17 cellular contexts compared by ENCODE assay signal in the genomic region with DNA sequence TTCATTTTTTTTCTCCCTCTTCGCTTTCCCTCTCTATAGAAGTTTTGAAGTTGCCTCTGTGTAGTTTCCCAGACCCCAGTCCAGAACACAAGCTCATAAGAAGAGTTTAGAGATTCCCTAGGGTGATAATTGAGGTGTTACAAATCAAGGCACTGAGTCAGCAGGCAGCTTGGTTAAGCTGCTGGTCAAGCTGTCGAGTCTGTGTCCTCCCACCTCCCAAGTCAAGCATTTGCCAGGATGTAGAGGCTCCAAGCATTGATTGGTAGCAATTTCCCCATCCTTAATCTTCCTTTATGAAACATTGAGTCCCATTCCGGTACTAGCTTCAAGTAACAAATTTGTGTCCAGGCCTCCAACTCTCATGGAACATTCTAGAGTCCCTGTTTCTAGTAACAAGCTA. TPM values are rescaled to one million over a fixed set of nuclear protein-coding genes. Genes with fewer than 3 reads are reported as not detected.
DNase-seq lines count a peak whose midpoint lies in the region; ATAC-seq, FAIRE-seq and TF ChIP-seq lines count a peak whose summit lies in the region.
"Had no signal": no experiment of that assay in that cellular context is flagged by ENCODE, and none has a peak within 500 bp of the region (broad histone marks: within the 10 kb centered on the region; RNA-seq: fewer than 3 reads in every experiment).

No MANE protein-coding gene starts in this region.

- no peak overlapping the region for H2BK120ac ChIP-seq in mesendoderm (ENCODE audit: low read depth, low read length)

- no peak overlapping the region for H3K23ac ChIP-seq in mesendoderm (ENCODE audit: low read length)

- H3K18ac ChIP-seq in mesendoderm (ENCODE audit: low read length), result no peak overlapping the region

- no peak overlapping the region for H3K9ac ChIP-seq in mesendoderm (ENCODE audit: low read length)
- H3K9ac ChIP-seq: BLaER1 had no signal

- H3K27ac ChIP-seq in mesendoderm (ENCODE audit: low read depth, low read length) (no peak overlapping the region), thyroid gland (no peak overlapping the region)
- H3K27ac ChIP-seq: A549, BLaER1 had no signal

- no peak for TF ChIP-seq POLR2A in thyroid gland (IDR thresholded peaks at IDR 0.05)

- intact Hi-C loops in thyroid gland (cut with DNase I), result no loop called here

- no peak for TF ChIP-seq CTCF in epithelial cell of esophagus (IDR thresholded peaks at IDR 0.05; ENCODE audit: insufficient read depth, low read depth, low read length, missing control alignments)
- no peak for TF ChIP-seq CTCF in thyroid gland (IDR thresholded peaks at IDR 0.05)

- H2BK5ac ChIP-seq in mesendoderm (ENCODE audit: low read length), result no peak overlapping the region

- H3K4me1 ChIP-seq in mesendoderm (ENCODE audit: control insufficient read depth, low read depth, low read length), result peaks cover 5% of the 10 kb centered on the region
- no peaks in the 10 kb centered on the region for H3K4me1 ChIP-seq in thyroid gland
- H3K4me1 ChIP-seq: A549, BLaER1, Caco-2 had no signal

- H3K4me2 ChIP-seq in mesendoderm (ENCODE audit: low read length), result no peak overlapping the region
- H3K4me2 ChIP-seq: A549, BLaER1 had no signal

- H4K5ac ChIP-seq in mesendoderm (ENCODE audit: low read length), result no peak overlapping the region

- no peak overlapping the region for H3K56ac ChIP-seq in mesendoderm (ENCODE audit: low read length)

- FAIRE-seq in GM18507 (lab: Jason Lieb, UNC), result peak; percentile 50
- FAIRE-seq: A549, H54, K562 had no signal

- no peaks in the 10 kb centered on the region for H3K79me1 ChIP-seq in mesendoderm (ENCODE audit: low read length)

- no peaks in the 10 kb centered on the region for H3K9me3 ChIP-seq in thyroid gland
- H3K9me3 ChIP-seq: Caco-2 had no signal

- H3K27me3 ChIP-seq in mesendoderm (ENCODE audit: insufficient read depth, low read length, poor library complexity) (no peaks in the 10 kb centered on the region), thyroid gland (no peaks in the 10 kb centered on the region)
- H3K27me3 ChIP-seq: BLaER1 had no signal

- no peak for DNase-seq in GM18507 (ENCODE audit: extremely low spot score, insufficient read length, low read depth)
- peak; percentile 5 for DNase-seq in epithelial cell of esophagus (ENCODE audit: low read depth)
- peak; percentile 85 for DNase-seq in mesendoderm
- no peak for DNase-seq in thyroid gland
- no peak for DNase-seq in NCI-H510A (lab: John Stamatoyannopoulos, UW)
- DNase-seq: AML-193; Caco-2; CD8-positive, alpha-beta memory T cell; DMS53; GDM1 had no signal

- no peaks in the 10 kb centered on the region for H3K79me2 ChIP-seq in mesendoderm (ENCODE audit: control insufficient read depth, insufficient read depth, low read length)

- no peak overlapping the region for H4K8ac ChIP-seq in mesendoderm (ENCODE audit: low read depth, low read length)

- ATAC-seq in HG03378 (IDR thresholded peaks at IDR 0.05; ENCODE audit: unreplicated experiment) (no peak), HG03520 (IDR thresholded peaks at IDR 0.05; ENCODE audit: unreplicated experiment) (no peak)
- ATAC-seq: A549, HCT116, K562 had no signal

- no CpG with 5 or more reads among the region's 3 CpGs for WGBS in mesendoderm (ENCODE audit: extremely low coverage, insufficient coverage, low lambda C conversion rate)
- 87 to 88% methylated on average over 3 of the region's 3 CpGs for WGBS in thyroid gland, 2 donors

- H3K36me3 ChIP-seq in mesendoderm (ENCODE audit: control insufficient read depth, insufficient read depth, low read length) (no peaks in the 10 kb centered on the region), thyroid gland (no peaks in the 10 kb centered on the region)
- H3K36me3 ChIP-seq: BLaER1 had no signal

- no peak overlapping the region for H2AK5ac ChIP-seq in mesendoderm (ENCODE audit: low read length)

- no peak overlapping the region for H2BK15ac ChIP-seq in mesendoderm (replicated peaks; ENCODE audit: low read depth)

- H3K4me3 ChIP-seq in epithelial cell of esophagus (ENCODE audit: low read length), result no peak overlapping the region
- H3K4me3 ChIP-seq in mesendoderm (ENCODE audit: low read length), result no peak overlapping the region
- H3K4me3 ChIP-seq in thyroid gland (replicated peaks in 1 of 3), result no peak overlapping the region
- H3K4me3 ChIP-seq: A549, BLaER1, K562 had no signal

- H3K4ac ChIP-seq in mesendoderm (ENCODE audit: low read depth, low read length), result no peak overlapping the region

RNA-seq across cellular contexts. Expression of gene SLC1A1, which starts 47.5 kb away (rescaled TPM):
- polyA plus RNA-seq in mesendoderm (2013, experiment 1 of 2), result 7.0 TPM
- 7.3 TPM for polyA plus RNA-seq in mesendoderm (2013, experiment 2 of 2)
- 10 to 100 TPM; 48.4 to 56.7 (median 49.7) TPM for total RNA-seq in thyroid gland
- polyA plus RNA-seq: CD8-positive, alpha-beta memory T cell had no signal

Comparison
In these comparisons a context has a peak if more than half of its experiments do, and no peak if none do; other contexts are left out.
1. DNase-seq: peak in epithelial cell of esophagus (single experiment) and mesendoderm (single experiment); none in GM18507 (single experiment), thyroid gland (0 of 2) and NCI-H510A (single experiment).